35 cellular contexts compared by ENCODE assay signal in the genomic region with DNA sequence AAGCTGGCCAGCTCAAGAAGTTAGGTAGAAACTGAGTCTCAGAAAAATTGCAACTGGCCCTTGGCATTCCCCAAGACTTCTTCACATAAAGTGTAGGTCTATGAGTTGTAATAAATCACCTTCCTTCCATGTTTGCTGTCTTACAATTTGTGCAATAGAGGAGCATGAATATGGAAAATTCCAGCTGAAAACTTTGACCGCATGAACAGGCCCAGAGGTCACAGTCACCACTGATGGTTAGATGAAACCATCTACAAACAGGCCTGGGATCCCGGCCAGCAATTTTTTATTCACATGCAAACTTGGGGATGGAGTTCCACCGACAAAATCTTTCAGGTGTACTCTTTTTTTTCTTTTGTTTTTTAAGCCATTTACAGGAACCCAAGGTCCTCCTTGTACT.
"Had no signal": no experiment of that assay in that cellular context is flagged by ENCODE, and none has a peak within 500 bp of the region (broad histone marks: within the 10 kb centered on the region; RNA-seq: fewer than 3 reads in every experiment).

No MANE protein-coding gene starts in this region.

- FAIRE-seq: astrocyte, TTC549 had no signal

- H3K27me3 Mint-ChIP-seq: activated CD4-positive, alpha-beta T cell treated with anti-CD3 and anti-CD28 coated beads for 36 hours; activated CD4-positive, alpha-beta T cell treated with anti-CD3 and anti-CD28 coated beads, Interleukin-2, amount 10 ng/mL, durations not matched to agents 7 days and 5 days; activated naive CD4-positive, alpha-beta T cell treated with anti-CD3 and anti-CD28 coated beads, Interleukin-2, amount 50 U/mL, for 24 hours; activated naive CD8-positive, alpha-beta T cell treated with anti-CD3 and anti-CD28 coated beads, Interleukin-2, amount 10 ng/mL, durations not matched to agents 7 days and 5 days; activated T-cell treated with anti-CD3 and anti-CD28 coated beads, Interleukin-2, amount 50 U/mL, for 24 hours had no signal

- H3K27ac ChIP-seq: body of pancreas, breast epithelium, KMS-11, SJSA1 had no signal

- H3K36me3 ChIP-seq: breast epithelium, SJSA1 had no signal

- H3K9me3 Mint-ChIP-seq: activated CD4-positive, alpha-beta T cell treated with anti-CD3 and anti-CD28 coated beads, Interleukin-2, amount 10 ng/mL, durations not matched to agents 7 days and 5 days; activated naive CD4-positive, alpha-beta T cell treated with anti-CD3 and anti-CD28 coated beads, Interleukin-2, amount 50 U/mL, for 24 hours; activated naive CD8-positive, alpha-beta T cell treated with anti-CD3 and anti-CD28 coated beads, Interleukin-2, amount 10 ng/mL, durations not matched to agents 7 days and 5 days; activated T-cell treated with anti-CD3 and anti-CD28 coated beads, Interleukin-2, amount 50 U/mL, for 24 hours; activated T-helper 2 cell treated with anti-CD3 and anti-CD28 coated beads, Interferon-gamma antibody, Interleukin-2, Interleukin-4, amounts not matched to agents 10 μg/mL and 5 μg/mL and 100 μg/mL, durations not matched to agents 14 hours and 24 hours and 36 hours; T-helper 1 cell treated with Interleukin-12 subunit alpha and Interleukin-12 subunit beta and Interleukin-4 antibody, amounts not matched to agents 30 μg/mL and 1 μg/mL, for 36 hours; T-helper 2 cell treated with Interferon-gamma antibody and Interleukin-4, amounts not matched to agents 5 μg/mL and 100 μg/mL, for 36 hours; WTC11 had no signal

- H3K4me1 ChIP-seq: body of pancreas, breast epithelium, SJSA1 had no signal

- H3K27me3 ChIP-seq: body of pancreas, breast epithelium, SJSA1 had no signal

- DNase-seq: activated CD4-positive, alpha-beta T cell treated with anti-CD3 and anti-CD28 coated beads for 36 hours; activated CD4-positive, alpha-beta T cell treated with anti-CD3 and anti-CD28 coated beads, Interleukin-2, amount 10 ng/mL, durations not matched to agents 7 days and 5 days; activated CD4-positive, alpha-beta T cell treated with anti-CD3 and anti-CD28 coated beads, Interleukin-2, amount 50 U/mL, for 48 hours; activated CD8-positive, alpha-beta T cell treated with anti-CD3 and anti-CD28 coated beads, Interleukin-2, amount 10 ng/mL, durations not matched to agents 7 days and 5 days; activated gamma-delta T cell; activated naive CD4-positive, alpha-beta T cell treated with Interleukin-2 at 50 U/mL for 16 hours; activated naive CD8-positive, alpha-beta T cell treated with anti-CD3 and anti-CD28 coated beads, Interleukin-2, amount 10 ng/mL, durations not matched to agents 7 days and 5 days; activated T-cell treated with anti-CD3 and anti-CD28 coated beads, Interleukin-2, amount 50 U/mL, for 24 hours; amygdala; body of pancreas; NCI-H1105; NCI-H1417 treated with DMSO at 0.1 percent for 48 hours; NCI-H187 treated with DMSO at 0.1 percent for 48 hours; NCI-H2081; NCI-H2171 treated with DMSO at 0.1 percent for 48 hours; NCI-H2227 treated with DMSO at 0.1 percent for 48 hours; NCI-H446; NCI-H510A treated with DMSO at 0.1 percent for 48 hours; NCI-H526 treated with DMSO at 0.1 percent for 48 hours; NCI-H774; RPMI8226; SHP77 treated with DMSO at 0.1 percent for 48 hours; SK-N-SH had no signal

- H3K4me2 ChIP-seq: KMS-11, SK-N-SH had no signal

- H3K36me3 Mint-ChIP-seq: WTC11 had no signal

- H3K27ac Mint-ChIP-seq: activated CD4-positive, alpha-beta T cell treated with anti-CD3 and anti-CD28 coated beads for 36 hours; activated CD4-positive, alpha-beta T cell treated with anti-CD3 and anti-CD28 coated beads, Interleukin-2, amount 10 ng/mL, durations not matched to agents 7 days and 5 days; activated CD8-positive, alpha-beta T cell treated with anti-CD3 and anti-CD28 coated beads, Interleukin-2, amount 10 ng/mL, durations not matched to agents 7 days and 5 days; activated naive CD4-positive, alpha-beta T cell treated with anti-CD3 and anti-CD28 coated beads, Interleukin-2, amount 50 U/mL, for 24 hours; activated naive CD8-positive, alpha-beta T cell treated with anti-CD3 and anti-CD28 coated beads, Interleukin-2, amount 10 ng/mL, durations not matched to agents 7 days and 5 days; activated T-cell treated with anti-CD3 and anti-CD28 coated beads, Interleukin-2, amount 50 U/mL, for 24 hours; activated T-helper 2 cell treated with anti-CD3 and anti-CD28 coated beads, Interferon-gamma antibody, Interleukin-2, Interleukin-4, amounts not matched to agents 10 μg/mL and 5 μg/mL and 100 μg/mL, durations not matched to agents 14 hours and 24 hours and 36 hours; T-helper 1 cell treated with Interleukin-12 subunit alpha and Interleukin-12 subunit beta and Interleukin-4 antibody, amounts not matched to agents 30 μg/mL and 1 μg/mL, for 36 hours; T-helper 2 cell treated with Interferon-gamma antibody and Interleukin-4, amounts not matched to agents 5 μg/mL and 100 μg/mL, for 36 hours; WTC11 had no signal

- H3K4me1 Mint-ChIP-seq: activated CD4-positive, alpha-beta T cell treated with anti-CD3 and anti-CD28 coated beads for 36 hours; activated CD4-positive, alpha-beta T cell treated with anti-CD3 and anti-CD28 coated beads, Interleukin-2, amount 10 ng/mL, durations not matched to agents 7 days and 5 days had no signal

- ATAC-seq: activated CD4-positive, alpha-beta T cell treated with anti-CD3 and anti-CD28 coated beads for 36 hours; activated CD4-positive, CD25-positive, alpha-beta regulatory T cell treated with anti-CD3 and anti-CD28 coated beads, Interleukin-2, amount 50 U/mL, for 24 hours; activated CD8-positive, alpha-beta T cell treated with anti-CD3 and anti-CD28 coated beads, Interleukin-2, amount 10 ng/mL, durations not matched to agents 7 days and 5 days; body of pancreas; Panc1; WTC11 had no signal

- H3K9ac ChIP-seq: KMS-11, SK-N-SH had no signal

- H3K4me3 ChIP-seq: body of pancreas, breast epithelium, SJSA1 had no signal

- H3K4me3 Mint-ChIP-seq: activated CD4-positive, alpha-beta T cell treated with anti-CD3 and anti-CD28 coated beads for 36 hours; activated CD4-positive, alpha-beta T cell treated with anti-CD3 and anti-CD28 coated beads, Interleukin-2, amount 10 ng/mL, durations not matched to agents 7 days and 5 days; activated CD8-positive, alpha-beta T cell treated with anti-CD3 and anti-CD28 coated beads, Interleukin-2, amount 10 ng/mL, durations not matched to agents 7 days and 5 days; activated naive CD4-positive, alpha-beta T cell treated with anti-CD3 and anti-CD28 coated beads, Interleukin-2, amount 50 U/mL, for 24 hours; activated naive CD8-positive, alpha-beta T cell treated with anti-CD3 and anti-CD28 coated beads, Interleukin-2, amount 10 ng/mL, durations not matched to agents 7 days and 5 days; activated T-cell treated with anti-CD3 and anti-CD28 coated beads, Interleukin-2, amount 50 U/mL, for 24 hours; T-helper 1 cell treated with Interleukin-12 subunit alpha and Interleukin-12 subunit beta and Interleukin-4 antibody, amounts not matched to agents 30 μg/mL and 1 μg/mL, for 36 hours; T-helper 2 cell treated with Interferon-gamma antibody and Interleukin-4, amounts not matched to agents 5 μg/mL and 100 μg/mL, for 36 hours; WTC11 had no signal

- H3K9me3 ChIP-seq: breast epithelium, SJSA1, SK-N-SH had no signal
